In genomic region chr13:51590966-51591627, GRCh38 we compare ENCODE assay signal across 8 cellular contexts. TPM values are rescaled to one million over a fixed set of nuclear protein-coding genes. Genes with fewer than 3 reads are reported as not detected.
A peak's percentile ranks its signal among the peaks of the same experiment; 100 is the strongest.
DNase-seq lines count a peak whose midpoint lies in the region; ATAC-seq and TF ChIP-seq lines count a peak whose summit lies in the region.

No MANE protein-coding gene starts in this region.

- H2BK120ac ChIP-seq in neuronal stem cell (ENCODE audit: low read depth, low read length): no peak overlapping the region

- TF ChIP-seq RAD21 in SK-N-SH (IDR thresholded peaks at IDR 0.05; ENCODE audit: low read length): peak; percentile 37

- no peaks in the 10 kb centered on the region for H3K9me3 ChIP-seq in HEK293 (ENCODE audit: control insufficient read depth, insufficient read depth, low read depth, low read length)
- H3K9me3 ChIP-seq in SK-N-SH: no peaks in the 10 kb centered on the region
- H3K9me3 ChIP-seq in smooth muscle cell (replicated peaks; ENCODE audit: low read depth): no peaks in the 10 kb centered on the region
- no peaks in the 10 kb centered on the region for H3K9me3 ChIP-seq in neuronal stem cell (replicated peaks in 1 of 2; ENCODE audit: control insufficient read depth in 2 of 2, insufficient read depth in 1 of 2, low read depth in 1 of 2, low read length in 2 of 2)

- H4K20me1 ChIP-seq in SK-N-SH (ENCODE audit: insufficient read depth) (peaks cover 13% of the 10 kb centered on the region; the same call in 1 of the 2 replicates), smooth muscle cell (ENCODE audit: low read depth) (peaks cover 17% of the 10 kb centered on the region)

- no peak overlapping the region for H2BK12ac ChIP-seq in neuronal stem cell (ENCODE audit: low read length)

- H3K4ac ChIP-seq in neuronal stem cell (ENCODE audit: low read length): no peak overlapping the region

- H4K91ac ChIP-seq in neuronal stem cell (ENCODE audit: low read depth, low read length, poor library complexity): no peak overlapping the region

- POLR2A ChIA-PET in HEK293 (lab: Yijun Ruan, JAX): interaction anchor here (2.5 kb wide), 1 partner anchor 138 kb away, joined by 14 read pairs; the partner anchor contains the start of gene INTS6
- POLR2A ChIA-PET in SK-N-SH (lab: Yijun Ruan, JAX): interaction anchor here (1.3 to 2.3 kb wide), 2 partner anchors 138 to 195 kb away, joined by 5 to 9 read pairs; partner anchors contain the start of gene INTS6
- POLR2A ChIA-PET in activated CD4-positive, alpha-beta T cell treated with anti-CD3 and anti-CD28 coated beads, Interleukin-2, amount 10 ng/mL, durations not matched to agents 7 days and 5 days (lab: Charles Lee): no interaction called here

- H3K27ac ChIP-seq in HEK293 (ENCODE audit: extremely low read depth, low read depth, low read length): no peak overlapping the region
- H3K27ac ChIP-seq in SK-N-SH (ENCODE audit: low read depth in 2 of 2, low read length in 1 of 2): peak overlapping the region; percentile 78 to 84
- H3K27ac ChIP-seq in smooth muscle cell (ENCODE audit: low read depth): peak overlapping the region; percentile 85
- H3K27ac ChIP-seq in neuronal stem cell (replicated peaks; ENCODE audit: low read length): no peak overlapping the region

- no peak overlapping the region for H2BK15ac ChIP-seq in neuronal stem cell (ENCODE audit: low read length)

- no peak overlapping the region for H3K4me3 ChIP-seq in HEK293 (ENCODE audit: low read depth, low read length)
- peak overlapping the region; percentile 9 to 24; a peak in 3 of 4 replicates for H3K4me3 ChIP-seq in SK-N-SH (ENCODE audit: low read depth in 2 of 2, low read length in 1 of 2)
- no peak overlapping the region for H3K4me3 ChIP-seq in foreskin fibroblast (ENCODE audit: low read depth in 1 of 2, low read length in 2 of 2)
- H3K4me3 ChIP-seq in smooth muscle cell: no peak overlapping the region
- H3K4me3 ChIP-seq in neuronal stem cell (ENCODE audit: low read length in 2 of 2): no peak overlapping the region

- H3K27me3 Mint-ChIP-seq in activated CD4-positive, alpha-beta T cell treated with anti-CD3 and anti-CD28 coated beads, Interleukin-2, amount 10 ng/mL, durations not matched to agents 7 days and 5 days: no peaks in the 10 kb centered on the region

- no peaks in the 10 kb centered on the region for H3K9me3 Mint-ChIP-seq in activated CD4-positive, alpha-beta T cell treated with anti-CD3 and anti-CD28 coated beads, Interleukin-2, amount 10 ng/mL, durations not matched to agents 7 days and 5 days

- H3K4me1 ChIP-seq in HEK293 (ENCODE audit: control insufficient read depth, insufficient read depth, low read length): peaks cover 34% of the 10 kb centered on the region
- H3K4me1 ChIP-seq in SK-N-SH (ENCODE audit: control insufficient read depth in 1 of 2, insufficient read depth in 2 of 2, low read depth in 1 of 2, low read length in 1 of 2): peaks cover 32 to 37% of the 10 kb centered on the region in 2 experiments; a peak in 3 of 4 replicates
- peaks cover 56% of the 10 kb centered on the region for H3K4me1 ChIP-seq in smooth muscle cell (ENCODE audit: low read depth)
- peaks cover 5 to 23% of the 10 kb centered on the region in 2 donors for H3K4me1 ChIP-seq in neuronal stem cell (ENCODE audit: control insufficient read depth in 2 of 2, insufficient read depth in 1 of 2, low read depth in 1 of 2, low read length in 2 of 2)

- no peak overlapping the region for H4K8ac ChIP-seq in neuronal stem cell (ENCODE audit: low read depth, low read length)

- H3K36me3 ChIP-seq in HEK293 (ENCODE audit: control insufficient read depth in 2 of 2, insufficient read depth in 1 of 2, low read length in 2 of 2) (no peaks in the 10 kb centered on the region), SK-N-SH (replicated peaks in 1 of 2; ENCODE audit: control insufficient read depth in 1 of 2, insufficient read depth in 2 of 2, low read length in 1 of 2) (peaks cover 0 to 4% of the 10 kb centered on the region in 2 experiments), smooth muscle cell (ENCODE audit: low read depth) (no peaks in the 10 kb centered on the region), neuronal stem cell (replicated peaks in 1 of 2; ENCODE audit: control insufficient read depth in 2 of 2, insufficient read depth in 2 of 2, low read length in 2 of 2) (no peaks in the 10 kb centered on the region)

- no peak overlapping the region for H2AK5ac ChIP-seq in neuronal stem cell (ENCODE audit: low read depth, low read length)

- DNase-seq in SK-N-SH: peak; percentile 41
- DNase-seq in foreskin fibroblast: peak; percentile 96 to 97
- DNase-seq in smooth muscle cell (lab: John Stamatoyannopoulos, UW; ENCODE audit: unreplicated experiment): no peak
- no peak for DNase-seq in neuronal stem cell (ENCODE audit: low spot score)
- no peak for DNase-seq in activated CD4-positive, alpha-beta T cell treated with anti-CD3 and anti-CD28 coated beads, Interleukin-2, amount 10 ng/mL, durations not matched to agents 7 days and 5 days

- no peaks in the 10 kb centered on the region for H3K9me2 ChIP-seq in SK-N-SH

- peaks cover 2% of the 10 kb centered on the region for H3K36me3 Mint-ChIP-seq in activated CD4-positive, alpha-beta T cell treated with anti-CD3 and anti-CD28 coated beads, Interleukin-2, amount 10 ng/mL, durations not matched to agents 7 days and 5 days (ENCODE audit: low read depth)

- H3K27me3 ChIP-seq in SK-N-SH (ENCODE audit: insufficient read depth) (no peaks in the 10 kb centered on the region), smooth muscle cell (ENCODE audit: low read depth) (no peaks in the 10 kb centered on the region), neuronal stem cell (ENCODE audit: control insufficient read depth in 3 of 3, insufficient read depth in 3 of 3, low read depth in 1 of 3, low read length in 3 of 3) (no peaks in the 10 kb centered on the region)

- peaks cover 28% of the 10 kb centered on the region for H3F3A ChIP-seq in SK-N-SH (replicated peaks; ENCODE audit: insufficient read depth)
- peaks cover 9% of the 10 kb centered on the region for H3F3A ChIP-seq in smooth muscle cell (ENCODE audit: low read depth)

- WGBS in SK-N-SH (ENCODE audit: low lambda C conversion rate): 4% methylated on average over 4 of the region's 4 CpGs
- WGBS in smooth muscle cell (ENCODE audit: low lambda C conversion rate): 4% methylated on average over 4 of the region's 4 CpGs
- WGBS in neuronal stem cell (ENCODE audit: extremely low coverage in 2 of 2, insufficient read length in 2 of 2, insufficient replicate concordance in 1 of 2), 2 donors: no CpG with 5 or more reads among the region's 4 CpGs

- H3K79me2 ChIP-seq in SK-N-SH (ENCODE audit: insufficient read depth) (peaks cover 91% of the 10 kb centered on the region), smooth muscle cell (ENCODE audit: low read depth) (peaks cover 81% of the 10 kb centered on the region)

- H3K14ac ChIP-seq in neuronal stem cell (ENCODE audit: low read length): no peak overlapping the region

- no peak for TF ChIP-seq CTCF in HEK293 (tag by site-specific recombination; IDR thresholded peaks at IDR 0.05)
- 0 out of 2 replicates have a peak, but pooled peaks have one; percentile 7 for TF ChIP-seq CTCF in SK-N-SH (IDR thresholded peaks at IDR 0.05)
- TF ChIP-seq CTCF in foreskin fibroblast (IDR thresholded peaks at IDR 0.05; ENCODE audit: low read depth, low read length): no peak
- TF ChIP-seq CTCF in smooth muscle cell (IDR thresholded peaks at IDR 0.05; ENCODE audit: borderline replicate concordance, insufficient read depth, poor library complexity, severe bottlenecking): no peak

- no peak overlapping the region for H3K4me3 Mint-ChIP-seq in activated CD4-positive, alpha-beta T cell treated with anti-CD3 and anti-CD28 coated beads, Interleukin-2, amount 10 ng/mL, durations not matched to agents 7 days and 5 days

- H3K27ac Mint-ChIP-seq in activated CD4-positive, alpha-beta T cell treated with anti-CD3 and anti-CD28 coated beads, Interleukin-2, amount 10 ng/mL, durations not matched to agents 7 days and 5 days: no peak overlapping the region

- ATAC-seq in HG03280 (IDR thresholded peaks at IDR 0.05; ENCODE audit: unreplicated experiment) (no peak), GM21515 (IDR thresholded peaks at IDR 0.05; ENCODE audit: unreplicated experiment) (no peak)

- no peak overlapping the region for H2BK5ac ChIP-seq in neuronal stem cell (ENCODE audit: low read length)

- no peak overlapping the region for H3K18ac ChIP-seq in neuronal stem cell (ENCODE audit: low read length)

- H3K4me2 ChIP-seq in SK-N-SH: peak overlapping the region; percentile 64
- peak overlapping the region; percentile 58 for H3K4me2 ChIP-seq in smooth muscle cell
- no peak overlapping the region for H3K4me2 ChIP-seq in neuronal stem cell (ENCODE audit: insufficient read depth, low read length, poor library complexity, severe bottlenecking)

- H3K23ac ChIP-seq in neuronal stem cell (ENCODE audit: low read depth, low read length, poor library complexity): no peak overlapping the region

- peak; percentile 49 to 90; a peak in 3 of 4 replicates for TF ChIP-seq EP300 in SK-N-SH (IDR thresholded peaks at IDR 0.05; ENCODE audit: borderline replicate concordance in 1 of 2, low read depth in 1 of 2, low read length in 1 of 2)

- CTCF ChIA-PET in HEK293 (lab: Yijun Ruan, JAX) (interaction anchor here (0.6 kb wide), 1 partner anchor 11 kb away, joined by 3 read pairs; no protein-coding TSS in a partner anchor), SK-N-SH (lab: Yijun Ruan, JAX) (interaction anchor here (1.0 to 2.6 kb wide), 2 partner anchors 21 to 207 kb away, joined by 3 to 12 read pairs; no protein-coding TSS in a partner anchor)
- CTCF ChIA-PET in activated CD4-positive, alpha-beta T cell treated with anti-CD3 and anti-CD28 coated beads, Interleukin-2, amount 10 ng/mL, durations not matched to agents 7 days and 5 days (lab: Charles Lee): interaction anchor here (0.6 to 1.4 kb wide), 4 partner anchors 22 to 1411 kb away, joined by 4 read pairs; no protein-coding TSS in a partner anchor

- H2AFZ ChIP-seq in SK-N-SH (ENCODE audit: low read depth): no peak overlapping the region
- H2AFZ ChIP-seq in smooth muscle cell (ENCODE audit: low read depth): no peak overlapping the region
- no peak overlapping the region for H2AFZ ChIP-seq in neuronal stem cell (ENCODE audit: low read length)

- H3K4me1 Mint-ChIP-seq in activated CD4-positive, alpha-beta T cell treated with anti-CD3 and anti-CD28 coated beads, Interleukin-2, amount 10 ng/mL, durations not matched to agents 7 days and 5 days: peaks cover 39% of the 10 kb centered on the region

- H3K79me1 ChIP-seq in neuronal stem cell (ENCODE audit: low read depth, low read length): no peaks in the 10 kb centered on the region

- H3K9ac ChIP-seq in SK-N-SH (peak overlapping the region; percentile 32; the same call in 1 of the 2 replicates), smooth muscle cell (ENCODE audit: low read depth) (peak overlapping the region; percentile 49), neuronal stem cell (ENCODE audit: low read depth, low read length, poor library complexity) (no peak overlapping the region)

RNA-seq across cellular contexts. Expression of gene WDFY2, which starts 6.8 kb away (rescaled TPM):
- polyA plus RNA-seq in SK-N-SH (2012; rRNA removed) (4.1 and 5.4 TPM in 2 replicates), smooth muscle cell (6.6 and 9.8 TPM in 2 replicates)
- 2.6 and 2.9 TPM in 2 replicates for polyA plus RNA-seq in SK-N-SH (2012; cell fraction: cytosol; rRNA removed)
- polyA plus RNA-seq in SK-N-SH (2012; cell fraction: nucleus; rRNA removed): 15.1 and 20.4 TPM in 2 replicates
- 9.3 and 13.7 TPM in 2 replicates for total RNA-seq in smooth muscle cell
- 10.6 TPM for polyA plus RNA-seq in neuronal stem cell (2013, experiment 1 of 2)
- 9.7 TPM for polyA plus RNA-seq in neuronal stem cell (2013, experiment 2 of 2)
- 10 to 100 TPM; 10.9 to 12.6 TPM for total RNA-seq in activated CD4-positive, alpha-beta T cell treated with anti-CD3 and anti-CD28 coated beads, Interleukin-2, amount 10 ng/mL, durations not matched to agents 7 days and 5 days

Comparison
In these comparisons a context has a peak if more than half of its experiments do, and no peak if none do; other contexts are left out.
1. H3K27ac ChIP-seq: peak in SK-N-SH (2 of 2) and smooth muscle cell (single experiment); none in HEK293 (single experiment) and neuronal stem cell (single experiment).
2. H3K4me3 ChIP-seq: peak in SK-N-SH (2 of 2); none in HEK293 (single experiment), foreskin fibroblast (0 of 2), smooth muscle cell (single experiment) and neuronal stem cell (0 of 2).
3. DNase-seq: peak in SK-N-SH (single experiment) and foreskin fibroblast (2 of 2); none in smooth muscle cell (single experiment), neuronal stem cell (single experiment) and activated CD4-positive, alpha-beta T cell treated with anti-CD3 and anti-CD28 coated beads, Interleukin-2, amount 10 ng/mL, durations not matched to agents 7 days and 5 days (single experiment).
4. Of the 4 proteins assayed by ChIP-seq in both HEK293 and SK-N-SH: peak only in HEK293: none; only in SK-N-SH: CTCF, PBX3 and YY1; in both: none; in neither: 1.